In the genomic region with DNA sequence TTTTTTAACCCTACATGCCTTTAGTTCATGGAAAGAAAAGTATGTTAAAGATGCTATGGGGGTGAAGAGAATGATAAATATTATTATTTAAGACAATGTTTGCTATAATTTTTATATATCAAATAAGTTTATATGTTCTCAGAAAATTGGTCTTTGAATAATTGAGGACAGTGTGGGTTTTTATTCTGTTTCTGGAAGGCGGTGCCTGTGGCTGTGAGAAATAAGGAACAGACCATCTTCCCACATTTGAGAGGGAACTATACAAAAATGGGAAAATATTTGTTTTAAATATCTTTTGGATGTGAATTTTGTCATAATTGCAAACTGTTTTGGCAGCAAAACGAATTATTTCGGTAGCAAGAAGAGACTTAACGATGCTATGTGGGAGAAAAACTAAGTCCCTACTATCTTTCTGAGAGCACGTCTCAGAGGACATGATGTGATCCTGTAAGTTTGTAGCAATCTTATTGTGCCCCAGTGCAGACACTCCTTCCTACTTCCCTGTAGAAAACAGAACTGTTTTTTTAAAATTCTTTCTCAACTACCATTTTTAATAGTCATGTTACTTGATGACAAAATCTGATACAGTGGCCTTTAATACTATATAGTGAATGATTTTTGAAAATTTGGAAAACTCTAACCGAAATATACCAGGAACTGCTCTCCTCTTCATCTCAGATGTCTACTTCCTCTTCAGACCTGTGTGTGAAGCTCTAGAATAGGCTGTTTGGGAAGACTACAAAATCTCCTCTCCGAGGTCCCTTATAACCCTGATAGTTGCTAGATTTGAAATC, we compare ENCODE assay signal across 11 cellular contexts. TPM values are rescaled to one million over a fixed set of nuclear protein-coding genes. Genes with fewer than 3 reads are reported as not detected.
A peak's percentile ranks its signal among the peaks of the same experiment; 100 is the strongest.
DNase-seq lines count a peak whose midpoint lies in the region; ATAC-seq and TF ChIP-seq lines count a peak whose summit lies in the region.
"Had no signal": no experiment of that assay in that cellular context is flagged by ENCODE, and none has a peak within 500 bp of the region (broad histone marks: within the 10 kb centered on the region; RNA-seq: fewer than 3 reads in every experiment).

No MANE protein-coding gene starts in this region.

- H3K27ac Mint-ChIP-seq in CD8-positive, alpha-beta memory T cell, result peak overlapping the region; percentile 73 to 96 (median 90)
- H3K27ac Mint-ChIP-seq in endothelial cell (ENCODE audit: unreplicated experiment), result no peak overlapping the region
- H3K27ac Mint-ChIP-seq: endodermal cell had no signal

- H3K4me1 ChIP-seq in CD8-positive, alpha-beta memory T cell (ENCODE audit: insufficient read depth, low read length), result peaks cover 89% of the 10 kb centered on the region
- H3K4me1 ChIP-seq in SJCRH30 (peaks cover 6% of the 10 kb centered on the region; the same call in 1 of the 2 replicates), left lung (peaks cover 0 to 84% of the 10 kb centered on the region in 2 donors), prostate gland (replicated peaks) (no peaks in the 10 kb centered on the region)

- no peak for TF ChIP-seq CTCF in left lung (IDR thresholded peaks at IDR 0.05)
- no peak for TF ChIP-seq CTCF in endothelial cell (IDR thresholded peaks at IDR 0.05; ENCODE audit: unreplicated experiment)
- no peak for TF ChIP-seq CTCF in prostate gland (IDR thresholded peaks at IDR 0.05)

- intact Hi-C loops in left lung (cut with DNase I), result no loop called here
- intact Hi-C loops in prostate gland (cut with DNase I), result no loop called here

- CTCF ChIA-PET in CD8-positive, alpha-beta memory T cell (lab: Charles Lee), result interaction anchor here (1.2 to 1.5 kb wide), 2 partner anchors 17 to 36 kb away, joined by 3 to 5 read pairs; no protein-coding TSS in a partner anchor

- peaks cover 77 to 95% (median 88%) of the 10 kb centered on the region in 3 donors for H3K4me1 Mint-ChIP-seq in CD8-positive, alpha-beta memory T cell
- peaks cover 3% of the 10 kb centered on the region for H3K4me1 Mint-ChIP-seq in endothelial cell (ENCODE audit: unreplicated experiment)
- H3K4me1 Mint-ChIP-seq: endodermal cell had no signal

- peak overlapping the region; percentile 47 to 84 (median 80) for H3K4me3 Mint-ChIP-seq in CD8-positive, alpha-beta memory T cell
- no peak overlapping the region for H3K4me3 Mint-ChIP-seq in endothelial cell (ENCODE audit: unreplicated experiment)
- H3K4me3 Mint-ChIP-seq: endodermal cell had no signal

- H3K9me3 Mint-ChIP-seq in CD8-positive, alpha-beta memory T cell, result no peaks in the 10 kb centered on the region
- no peaks in the 10 kb centered on the region for H3K9me3 Mint-ChIP-seq in endothelial cell (ENCODE audit: unreplicated experiment)
- H3K9me3 Mint-ChIP-seq: endodermal cell had no signal

- peaks cover 23 to 71% (median 27%) of the 10 kb centered on the region in 3 donors for H3K36me3 Mint-ChIP-seq in CD8-positive, alpha-beta memory T cell
- no peaks in the 10 kb centered on the region for H3K36me3 Mint-ChIP-seq in endothelial cell (ENCODE audit: low read depth, unreplicated experiment)

- H3K27me3 ChIP-seq in CD8-positive, alpha-beta memory T cell (ENCODE audit: insufficient read depth, low read length, poor library complexity, severe bottlenecking), result no peaks in the 10 kb centered on the region
- H3K27me3 ChIP-seq in SJCRH30 (no peaks in the 10 kb centered on the region), left lung (no peaks in the 10 kb centered on the region), prostate gland (replicated peaks; ENCODE audit: insufficient read depth) (no peaks in the 10 kb centered on the region)

- peak overlapping the region; percentile 34 for H3K27ac ChIP-seq in CD8-positive, alpha-beta memory T cell (ENCODE audit: low read depth, low read length)
- H3K27ac ChIP-seq in SJCRH30 (no peak overlapping the region), left lung (peak overlapping the region in 1 of 2 donors; percentile 87), prostate gland (no peak overlapping the region)

- peak overlapping the region; percentile 40 for H3K4me3 ChIP-seq in CD8-positive, alpha-beta memory T cell (ENCODE audit: low read length)
- peak overlapping the region; percentile 28 for H3K4me3 ChIP-seq in SJCRH30
- H3K4me3 ChIP-seq in left lung, result no peak overlapping the region
- no peak overlapping the region for H3K4me3 ChIP-seq in prostate gland

- 85% methylated on average over 7 of the region's 7 CpGs for WGBS in prostate gland

- POLR2A ChIA-PET in CD8-positive, alpha-beta memory T cell (lab: Charles Lee), result interaction anchor here (1.8 kb wide), 1 partner anchor 18 kb away, joined by 4 read pairs; no protein-coding TSS in a partner anchor

- peak; percentile 27 for ATAC-seq in GM21576 (IDR thresholded peaks at IDR 0.05; ENCODE audit: unreplicated experiment)
- ATAC-seq in left lung, result peak; percentile 62

- DNase-seq in CD8-positive, alpha-beta memory T cell, result peak in 1 of 5 donors; percentile 50
- DNase-seq in SJCRH30, result no peak
- DNase-seq in left lung, result no peak
- no peak for DNase-seq in amniotic stem cell (lab: John Stamatoyannopoulos, UW)
- no peak for DNase-seq in endothelial cell (ENCODE audit: low spot score)
- DNase-seq in prostate gland (ENCODE audit: low spot score), result no peak
- DNase-seq in NCI-H1105 treated with DMSO at 0.1 percent for 48 hours (lab: John Stamatoyannopoulos, UW), result no peak
- DNase-seq: endodermal cell, NCI-H1105, RPMI8226 had no signal

- H3K36me3 ChIP-seq in CD8-positive, alpha-beta memory T cell (ENCODE audit: insufficient read depth, low read length), result no peaks in the 10 kb centered on the region
- H3K36me3 ChIP-seq in SJCRH30 (no peaks in the 10 kb centered on the region), left lung (no peaks in the 10 kb centered on the region), prostate gland (no peaks in the 10 kb centered on the region)

- no peaks in the 10 kb centered on the region for H3K27me3 Mint-ChIP-seq in CD8-positive, alpha-beta memory T cell
- H3K27me3 Mint-ChIP-seq in endothelial cell (ENCODE audit: unreplicated experiment), result no peaks in the 10 kb centered on the region

- no peaks in the 10 kb centered on the region for H3K9me3 ChIP-seq in CD8-positive, alpha-beta memory T cell (ENCODE audit: low read length)
- H3K9me3 ChIP-seq in SJCRH30 (replicated peaks) (no peaks in the 10 kb centered on the region), left lung (no peaks in the 10 kb centered on the region), prostate gland (no peaks in the 10 kb centered on the region)

- TF ChIP-seq POLR2A in prostate gland (IDR thresholded peaks at IDR 0.05), result no peak

RNA-seq across cellular contexts. Expression of gene PTPRC, which starts 25.4 kb away (rescaled TPM):
- total RNA-seq in CD8-positive, alpha-beta memory T cell, result 100 to 1,000 TPM; 311 to 319 TPM
- 1,381 TPM for polyA plus RNA-seq in CD8-positive, alpha-beta memory T cell
- total RNA-seq in SJCRH30 (2014; rRNA removed; shearing (Covaris generic)), result not detected in 2 replicates
- total RNA-seq in left lung, result 100 to 1,000 TPM in 1 of 2 donors, 10 to 100 TPM in 1; 53.0 to 180 TPM
- total RNA-seq in endothelial cell (ENCODE audit: unreplicated experiment), result not detected
- total RNA-seq in prostate gland, result 1 to 10 TPM; 8.9 to 9.5 TPM

Comparison
In these comparisons a context has a peak if more than half of its experiments do, and no peak if none do; other contexts are left out.
1. H3K4me3 ChIP-seq: peak in CD8-positive, alpha-beta memory T cell (single experiment) and SJCRH30 (single experiment); none in left lung (0 of 2) and prostate gland (0 of 2).
2. RNA of gene PTPRC, which starts 25.4 kb away (total RNA-seq): 311 to 319 TPM in CD8-positive, alpha-beta memory T cell and 53.0 to 180 TPM in left lung; 8.9 to 9.5 TPM in prostate gland, not detected in endothelial cell (single experiment) and not detected in SJCRH30; every median in the first group is over 4 times any median in the second.